23 cellular contexts compared by ENCODE assay signal in the genomic region with DNA sequence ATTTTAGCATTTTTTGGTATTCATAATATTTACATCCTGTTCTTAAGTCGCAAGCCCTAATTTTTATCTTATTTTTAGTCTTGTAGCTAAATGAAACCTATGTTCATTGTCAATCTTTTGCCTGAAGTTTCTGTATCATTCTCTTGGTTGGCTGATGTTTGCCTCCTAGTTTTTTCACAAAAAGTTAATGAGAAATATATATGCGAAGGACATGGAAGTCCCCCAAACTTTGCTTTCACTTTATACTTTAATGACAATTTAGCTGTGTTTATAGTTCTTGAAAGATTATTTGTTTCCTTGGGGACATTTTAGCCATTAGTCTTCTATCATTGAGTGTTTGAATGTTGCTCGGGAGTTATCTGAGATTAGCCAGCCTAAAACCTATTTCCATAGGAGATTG.
A peak's percentile ranks its signal among the peaks of the same experiment; 100 is the strongest.
DNase-seq lines count a peak whose midpoint lies in the region; ATAC-seq, FAIRE-seq and TF ChIP-seq lines count a peak whose summit lies in the region.
"Had no signal": no experiment of that assay in that cellular context is flagged by ENCODE, and none has a peak within 500 bp of the region (broad histone marks: within the 10 kb centered on the region; RNA-seq: fewer than 3 reads in every experiment).

No MANE protein-coding gene starts in this region.

- no peak overlapping the region for H3K9ac ChIP-seq in GM23248
- no peak overlapping the region for H3K9ac ChIP-seq in GM12878 (ENCODE audit: control insufficient read depth, insufficient read depth, low read length)

- no peaks in the 10 kb centered on the region for H3K9me2 ChIP-seq in GM23248 (ENCODE audit: insufficient read depth)

- H3K4me1 ChIP-seq in ACC112 (ENCODE audit: control insufficient read depth, insufficient read depth, low read length, unreplicated experiment) (peaks cover 15% of the 10 kb centered on the region), GM23248 (ENCODE audit: insufficient read depth) (no peaks in the 10 kb centered on the region), GM12878 (ENCODE audit: control insufficient read depth, insufficient read depth, low read length) (peaks cover 3% of the 10 kb centered on the region; the same call in 1 of the 2 replicates)

- in situ Hi-C loops in GM23248 (cut with MboI) (no loop called here), GM12878 (cut with MboI) (no loop called here)

- TF ChIP-seq EP300 in GM12878 (IDR thresholded peaks at IDR 0.05; ENCODE audit: borderline replicate concordance in 1 of 2, control insufficient read depth in 1 of 2, low read depth in 2 of 2, low read length in 2 of 2): no peak

- no peaks in the 10 kb centered on the region for H3K36me3 ChIP-seq in ACC112 (ENCODE audit: insufficient read depth, low read length)
- no peaks in the 10 kb centered on the region for H3K36me3 ChIP-seq in GM23248 (ENCODE audit: low read depth)
- H3K36me3 ChIP-seq in GM12878 (ENCODE audit: control insufficient read depth in 2 of 2, insufficient read depth in 2 of 2, low read length in 1 of 2): no peaks in the 10 kb centered on the region

- H3K4me1 Mint-ChIP-seq in stimulated activated memory B cell treated with anti-CD40 and anti-IgM and Interleukin-4, amounts not matched to agents 10 μg/mL and 1 μg/mL and 100 μg/mL, for 72 hours: peaks cover 36% of the 10 kb centered on the region
- H3K4me1 Mint-ChIP-seq: CD4-positive, alpha-beta memory T cell had no signal

- H3K27me3 Mint-ChIP-seq in stimulated activated memory B cell treated with anti-CD40 and anti-IgM and Interleukin-4, amounts not matched to agents 10 μg/mL and 1 μg/mL and 100 μg/mL, for 72 hours: no peaks in the 10 kb centered on the region
- H3K27me3 Mint-ChIP-seq: CD4-positive, alpha-beta memory T cell had no signal

- 41 to 48% methylated on average over 3 of the region's 3 CpGs for WGBS in GM23248 (ENCODE audit: low coverage in 1 of 2, low lambda C conversion rate in 2 of 2, missing lambda C conversion rate in 2 of 2), 2 experiments
- 93% methylated on average over 3 of the region's 3 CpGs for WGBS in GM12878 (ENCODE audit: insufficient coverage, insufficient replicate concordance, low lambda C conversion rate, missing lambda C conversion rate)

- H3K27ac ChIP-seq in ACC112 (ENCODE audit: low read depth, low read length) (no peak overlapping the region), GM23248 (no peak overlapping the region), GM12878 (ENCODE audit: control insufficient read depth, insufficient read depth) (no peak overlapping the region)
- H3K27ac ChIP-seq: 22Rv1 had no signal

- SMC1A ChIA-PET in GM12878 (lab: Charles Lee; ENCODE audit: uncharacterized antibody, unreplicated experiment): interaction anchor here (0.5 to 1.9 kb wide), 6 partner anchors 9 to 265 kb away, joined by 3 to 5 read pairs (median 4); no protein-coding TSS in a partner anchor

- POLR2A ChIA-PET in GM12878 (lab: Charles Lee): interaction anchor here (0.6 to 1.3 kb wide), 2 partner anchors 9 to 873 kb away, joined by 3 to 7 read pairs; no protein-coding TSS in a partner anchor

- TF ChIP-seq RAD21 in GM12878 (IDR thresholded peaks at IDR 0.05; ENCODE audit: insufficient read depth, low read depth, low read length): no peak

- peak overlapping the region; percentile 48 for H3K27ac Mint-ChIP-seq in stimulated activated memory B cell treated with anti-CD40 and anti-IgM and Interleukin-4, amounts not matched to agents 10 μg/mL and 1 μg/mL and 100 μg/mL, for 72 hours
- H3K27ac Mint-ChIP-seq: CD4-positive, alpha-beta memory T cell had no signal

- H3K9me3 ChIP-seq in GM23248 (ENCODE audit: low read depth) (no peaks in the 10 kb centered on the region), GM12878 (replicated peaks; ENCODE audit: control insufficient read depth, insufficient read depth, low read length) (no peaks in the 10 kb centered on the region)

- no peaks in the 10 kb centered on the region for H3K36me3 Mint-ChIP-seq in stimulated activated memory B cell treated with anti-CD40 and anti-IgM and Interleukin-4, amounts not matched to agents 10 μg/mL and 1 μg/mL and 100 μg/mL, for 72 hours
- H3K36me3 Mint-ChIP-seq: CD4-positive, alpha-beta memory T cell had no signal

- H3K79me2 ChIP-seq in ACC112 (ENCODE audit: control insufficient read depth, insufficient read depth, low read length, unreplicated experiment): no peaks in the 10 kb centered on the region
- no peaks in the 10 kb centered on the region for H3K79me2 ChIP-seq in GM23248 (ENCODE audit: insufficient read depth)
- H3K79me2 ChIP-seq in GM12878 (ENCODE audit: control insufficient read depth, insufficient read depth, low read length): no peaks in the 10 kb centered on the region

- TF ChIP-seq CTCF in GM12878 (IDR thresholded peaks at IDR 0.05 in 2 of 3, conservative IDR thresholded peaks at IDR 0.05 in 1 of 3; ENCODE audit: control insufficient read depth in 2 of 3, extremely low read depth in 1 of 3, insufficient read depth in 1 of 3, low read depth in 3 of 3, low read length in 3 of 3): no peak
- TF ChIP-seq CTCF in D721Med (IDR thresholded peaks at IDR 0.05; ENCODE audit: insufficient read depth, missing control alignments): no peak

- TF ChIP-seq POLR2A in GM12878 (IDR thresholded peaks at IDR 0.05; ENCODE audit: low read depth, low read length): no peak

- H3K4me3 Mint-ChIP-seq in stimulated activated memory B cell treated with anti-CD40 and anti-IgM and Interleukin-4, amounts not matched to agents 10 μg/mL and 1 μg/mL and 100 μg/mL, for 72 hours: no peak overlapping the region
- H3K4me3 Mint-ChIP-seq: CD4-positive, alpha-beta memory T cell had no signal

- intact Hi-C loops in GM12878 (cut with micrococcal nuclease; ENCODE audit: unreplicated experiment): loop anchor here (10.0 kb wide), 1 partner anchor 150 kb away; no protein-coding TSS in a partner anchor

- H3K4me3 ChIP-seq in ACC112 (ENCODE audit: low read depth, low read length) (peak overlapping the region; percentile 38), GM23248 (no peak overlapping the region), GM12878 (no peak overlapping the region)

- peak; percentile 58 for ATAC-seq in GM12878
- no peak for ATAC-seq in stimulated activated memory B cell treated with anti-CD40 and anti-IgM and Interleukin-4, amounts not matched to agents 10 μg/mL and 1 μg/mL and 100 μg/mL, for 72 hours
- no peak for ATAC-seq in GM19023 (IDR thresholded peaks at IDR 0.05; ENCODE audit: unreplicated experiment)

- CTCF ChIA-PET in GM12878 (lab: Yijun Ruan, JAX): interaction anchor here (0.9 to 2.2 kb wide), 5 partner anchors 12 to 251 kb away, joined by 3 to 6 read pairs (median 4); no protein-coding TSS in a partner anchor

- H2AFZ ChIP-seq in ACC112 (ENCODE audit: low read length, unreplicated experiment) (peak overlapping the region; percentile 92), GM23248 (peak overlapping the region; percentile 13; the same call in 1 of the 2 replicates), GM12878 (ENCODE audit: control insufficient read depth, low read depth, low read length) (no peak overlapping the region)

- FAIRE-seq in GM12878 (lab: Jason Lieb, UNC) (no peak), D721Med (lab: Jason Lieb, UNC) (no peak)
- FAIRE-seq: A204.1, GM12892, H1 had no signal

- RAD21 ChIA-PET in GM12878 (lab: Charles Lee; ENCODE audit: unreplicated experiment): interaction anchor here (1.2 kb wide), 1 partner anchor 171 kb away, joined by 3 read pairs; no protein-coding TSS in a partner anchor

- H4K20me1 ChIP-seq in GM23248 (ENCODE audit: insufficient read depth): no peaks in the 10 kb centered on the region
- no peaks in the 10 kb centered on the region for H4K20me1 ChIP-seq in GM12878 (ENCODE audit: control insufficient read depth, insufficient read depth)

- DNase-seq in GM23248 (no peak), GM12878 (ENCODE audit: low read depth, low spot score) (no peak), NCI-H524 treated with DMSO at 0.1 percent for 48 hours (lab: John Stamatoyannopoulos, UW) (no peak), DMS79 (lab: John Stamatoyannopoulos, UW) (no peak), D721Med (ENCODE audit: insufficient read length, low spot score) (no peak)
- DNase-seq: ACHN; AML-193; C1 segment of cervical spinal cord; Calu3; CD4-positive, alpha-beta memory T cell; COR-L47; DMS153; EL; GDM1; H7; HCEC 1CT had no signal

- H3F3A ChIP-seq in GM23248 (ENCODE audit: insufficient read depth): no peaks in the 10 kb centered on the region

- no peaks in the 10 kb centered on the region for H3K9me3 Mint-ChIP-seq in stimulated activated memory B cell treated with anti-CD40 and anti-IgM and Interleukin-4, amounts not matched to agents 10 μg/mL and 1 μg/mL and 100 μg/mL, for 72 hours
- H3K9me3 Mint-ChIP-seq: CD4-positive, alpha-beta memory T cell had no signal

- no TSS peak for BruUV-seq in GM12878 (replicated peaks; lab: Mats Ljungman, UMichigan)

- H3K27me3 ChIP-seq in ACC112 (ENCODE audit: insufficient read depth, low read length): no peaks in the 10 kb centered on the region
- no peaks in the 10 kb centered on the region for H3K27me3 ChIP-seq in GM23248 (replicated peaks; ENCODE audit: insufficient read depth)
- H3K27me3 ChIP-seq in GM12878 (replicated peaks in 1 of 2; ENCODE audit: control insufficient read depth in 2 of 2, insufficient read depth in 2 of 2, low read length in 1 of 2): no peaks in the 10 kb centered on the region

- H3K4me2 ChIP-seq in GM23248 (ENCODE audit: unreplicated experiment) (no peak overlapping the region), GM12878 (ENCODE audit: control insufficient read depth, insufficient read depth) (no peak overlapping the region)

TF ChIP-seq in GM12878, 131 proteins besides CTCF, POLR2A, EP300 and RAD21 (continues in another document):
- TF ChIP-seq, protein P1, sequence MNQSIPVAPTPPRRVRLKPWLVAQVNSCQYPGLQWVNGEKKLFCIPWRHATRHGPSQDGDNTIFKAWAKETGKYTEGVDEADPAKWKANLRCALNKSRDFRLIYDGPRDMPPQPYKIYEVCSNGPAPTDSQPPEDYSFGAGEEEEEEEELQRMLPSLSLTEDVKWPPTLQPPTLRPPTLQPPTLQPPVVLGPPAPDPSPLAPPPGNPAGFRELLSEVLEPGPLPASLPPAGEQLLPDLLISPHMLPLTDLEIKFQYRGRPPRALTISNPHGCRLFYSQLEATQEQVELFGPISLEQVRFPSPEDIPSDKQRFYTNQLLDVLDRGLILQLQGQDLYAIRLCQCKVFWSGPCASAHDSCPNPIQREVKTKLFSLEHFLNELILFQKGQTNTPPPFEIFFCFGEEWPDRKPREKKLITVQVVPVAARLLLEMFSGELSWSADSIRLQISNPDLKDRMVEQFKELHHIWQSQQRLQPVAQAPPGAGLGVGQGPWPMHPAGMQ (IDR thresholded peaks at IDR 0.05; ENCODE audit: borderline replicate concordance): no peak
- TF ChIP-seq POLR2AphosphoS2 (IDR thresholded peaks at IDR 0.05; ENCODE audit: low read depth, low read length) (no peak), BACH1 (IDR thresholded peaks at IDR 0.05; ENCODE audit: borderline replicate concordance) (no peak), BMI1 (IDR thresholded peaks at IDR 0.05; ENCODE audit: borderline replicate concordance) (no peak), SP1 (IDR thresholded peaks at IDR 0.05; ENCODE audit: low read depth, low read length) (no peak)
